ENCODE assay signal across 12 cellular contexts in the genomic region with DNA sequence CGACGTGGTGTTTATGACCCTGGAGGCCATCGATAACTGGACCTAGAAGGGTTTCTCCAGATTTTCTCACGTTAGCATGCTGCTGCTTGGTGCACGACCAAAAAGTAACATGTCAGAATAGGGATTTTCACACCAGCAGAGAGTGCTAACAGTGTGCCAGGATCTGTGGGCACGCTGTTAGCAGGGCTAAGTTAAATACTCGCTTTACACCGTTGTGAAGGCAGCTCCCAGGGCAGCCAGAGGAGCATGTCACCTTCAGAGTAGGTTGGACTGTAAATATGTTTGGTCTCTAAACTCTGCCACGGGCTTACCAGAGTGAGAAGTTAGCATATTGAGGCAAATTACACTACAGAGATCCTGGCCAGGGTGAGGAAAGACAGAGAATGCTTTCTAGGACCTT.
"Had no signal": no experiment of that assay in that cellular context is flagged by ENCODE, and none has a peak within 500 bp of the region (broad histone marks: within the 10 kb centered on the region; RNA-seq: fewer than 3 reads in every experiment).

No MANE protein-coding gene starts in this region.

- H3K4me3 ChIP-seq: esophagus squamous epithelium, gastrocnemius medialis, stomach, thoracic aorta had no signal

- H3K27ac Mint-ChIP-seq: activated CD4-positive, alpha-beta memory T cell treated with anti-CD3 and anti-CD28 coated beads, Interleukin-2, amount 10 ng/mL, durations not matched to agents 7 days and 5 days; activated CD4-positive, alpha-beta T cell treated with anti-CD3 and anti-CD28 coated beads for 36 hours; activated naive CD8-positive, alpha-beta T cell treated with anti-CD3 and anti-CD28 coated beads for 36 hours; naive thymus-derived CD8-positive, alpha-beta T cell had no signal

- H3K27ac ChIP-seq: thoracic aorta had no signal

- H3K27me3 Mint-ChIP-seq: activated CD4-positive, alpha-beta memory T cell treated with anti-CD3 and anti-CD28 coated beads, Interleukin-2, amount 10 ng/mL, durations not matched to agents 7 days and 5 days; activated CD4-positive, alpha-beta T cell treated with anti-CD3 and anti-CD28 coated beads for 36 hours; activated naive CD8-positive, alpha-beta T cell treated with anti-CD3 and anti-CD28 coated beads for 36 hours; naive thymus-derived CD8-positive, alpha-beta T cell had no signal

- H3K36me3 ChIP-seq: esophagus squamous epithelium, gastrocnemius medialis, stomach, thoracic aorta had no signal

- H3K27me3 ChIP-seq: esophagus squamous epithelium, gastrocnemius medialis, stomach had no signal

- H3K9me3 ChIP-seq: esophagus squamous epithelium, gastrocnemius medialis, stomach, thoracic aorta had no signal

- ATAC-seq: gastrocnemius medialis; naive thymus-derived CD8-positive, alpha-beta T cell had no signal

- H3K9me3 Mint-ChIP-seq: activated naive CD8-positive, alpha-beta T cell treated with anti-CD3 and anti-CD28 coated beads for 36 hours; naive thymus-derived CD8-positive, alpha-beta T cell had no signal

- DNase-seq: activated CD4-positive, alpha-beta memory T cell treated with anti-CD3 and anti-CD28 coated beads, Interleukin-2, amount 10 ng/mL, durations not matched to agents 7 days and 5 days; activated gamma-delta T cell treated with Interleukin-2 at 50 U/mL for 16 hours; activated naive CD8-positive, alpha-beta T cell treated with anti-CD3 and anti-CD28 coated beads for 36 hours; activated T-cell treated with anti-CD3 and anti-CD28 coated beads, Interleukin-2, amount 50 U/mL, for 72 hours; aorta; esophagus squamous epithelium; gastrocnemius medialis; naive thymus-derived CD8-positive, alpha-beta T cell; occipital lobe; stomach had no signal

- H3K4me3 Mint-ChIP-seq: activated CD4-positive, alpha-beta memory T cell treated with anti-CD3 and anti-CD28 coated beads, Interleukin-2, amount 10 ng/mL, durations not matched to agents 7 days and 5 days; activated CD4-positive, alpha-beta T cell treated with anti-CD3 and anti-CD28 coated beads for 36 hours; activated naive CD8-positive, alpha-beta T cell treated with anti-CD3 and anti-CD28 coated beads for 36 hours; naive thymus-derived CD8-positive, alpha-beta T cell had no signal
